9 cellular contexts compared by ENCODE assay signal in genomic region chrX:64206556-64207162, GRCh38. TPM values are rescaled to one million over a fixed set of nuclear protein-coding genes. Genes with fewer than 3 reads are reported as not detected.
A peak's percentile ranks its signal among the peaks of the same experiment; 100 is the strongest.
DNase-seq lines count a peak whose midpoint lies in the region; ATAC-seq and TF ChIP-seq lines count a peak whose summit lies in the region.
"Had no signal": no experiment of that assay in that cellular context is flagged by ENCODE, and none has a peak within 500 bp of the region (broad histone marks: within the 10 kb centered on the region; RNA-seq: fewer than 3 reads in every experiment).

No MANE protein-coding gene starts in this region.

- H3K4me3 Mint-ChIP-seq in CD8-positive, alpha-beta T cell = peak overlapping the region; percentile 92

- H3K27ac Mint-ChIP-seq in CD8-positive, alpha-beta T cell = peak overlapping the region; percentile 93

- peak overlapping the region; percentile 77 for H3K27ac ChIP-seq in CD8-positive, alpha-beta T cell (ENCODE audit: low read depth, low read length)
- H3K27ac ChIP-seq in osteoblast (ENCODE audit: low read depth, low read length) = peak overlapping the region; percentile 81

- peaks cover 3% of the 10 kb centered on the region for H4K20me1 ChIP-seq in osteoblast (ENCODE audit: insufficient read depth, low read length)

- no peak for DNase-seq in CD8-positive, alpha-beta T cell
- DNase-seq in OCI-M1 (lab: John Stamatoyannopoulos, UW) (peak; percentile 45), epithelial cell of proximal tubule (ENCODE audit: low read depth) (no peak), osteoblast (ENCODE audit: insufficient read length, low spot score, missing footprints) (peak; percentile 35), NCI-H345 (lab: John Stamatoyannopoulos, UW) (no peak), UCSD-AML1 (lab: John Stamatoyannopoulos, UW; ENCODE audit: unreplicated experiment) (no peak), middle frontal gyrus (ENCODE audit: extremely low spot score, low spot score) (no peak), dedifferentiated amniotic fluid mesenchymal stem cell (ENCODE audit: extremely low spot score) (no peak)

- H3K79me2 ChIP-seq in osteoblast (ENCODE audit: insufficient read depth, low read length) = peaks cover under 1% of the 10 kb centered on the region

- TF ChIP-seq CTCF in CD8-positive, alpha-beta T cell (IDR thresholded peaks at IDR 0.05) = no peak
- no peak for TF ChIP-seq CTCF in epithelial cell of proximal tubule (conservative IDR thresholded peaks at IDR 0.05; ENCODE audit: low read depth, low read length)
- TF ChIP-seq CTCF in osteoblast (IDR thresholded peaks at IDR 0.05; ENCODE audit: extremely low read depth, low read depth, low read length) = no peak

- H3K4me1 Mint-ChIP-seq in CD8-positive, alpha-beta T cell (ENCODE audit: low read depth) = peaks cover 23% of the 10 kb centered on the region

- no peaks in the 10 kb centered on the region for H3K9me3 ChIP-seq in CD8-positive, alpha-beta T cell (ENCODE audit: low read length)
- no peaks in the 10 kb centered on the region for H3K9me3 ChIP-seq in osteoblast (ENCODE audit: low read depth, low read length)

- no peak for ATAC-seq in CD8-positive, alpha-beta T cell

- H2AFZ ChIP-seq in osteoblast (ENCODE audit: low read length) = peak overlapping the region; percentile 87

- H3K4me2 ChIP-seq in osteoblast (ENCODE audit: insufficient read depth, low read length) = peak overlapping the region; percentile 81

- POLR2A ChIA-PET in CD8-positive, alpha-beta T cell (lab: Charles Lee) = no interaction called here

- H3K4me1 ChIP-seq in CD8-positive, alpha-beta T cell (ENCODE audit: insufficient read depth, low read length) = peaks cover 11% of the 10 kb centered on the region
- peaks cover 12% of the 10 kb centered on the region for H3K4me1 ChIP-seq in osteoblast (ENCODE audit: insufficient read depth, low read length)

- H3K36me3 ChIP-seq in CD8-positive, alpha-beta T cell (ENCODE audit: insufficient read depth, low read length) = no peaks in the 10 kb centered on the region
- H3K36me3 ChIP-seq in osteoblast (ENCODE audit: insufficient read depth, low read length) = no peaks in the 10 kb centered on the region

- no peaks in the 10 kb centered on the region for H3K27me3 ChIP-seq in CD8-positive, alpha-beta T cell (ENCODE audit: insufficient read depth, low read length)
- H3K27me3 ChIP-seq in osteoblast (ENCODE audit: insufficient read depth, low read length) = no peaks in the 10 kb centered on the region

- intact Hi-C loops in CD8-positive, alpha-beta T cell (cut with DNase I, micrococcal nuclease) = loop anchor here (2.0 to 5.0 kb wide), 6 partner anchors 188 to 1326 kb away; partner anchors contain the start of genes ZC4H2 (in 2 of the 2), LAS1L (in 1 of the 2) and MTMR8 (in 1 of the 2)

- peak overlapping the region; percentile 57 for H3K4me3 ChIP-seq in CD8-positive, alpha-beta T cell (ENCODE audit: low read depth, low read length)
- H3K4me3 ChIP-seq in epithelial cell of proximal tubule (ENCODE audit: low read depth, low read length) (peak overlapping the region; percentile 70), osteoblast (ENCODE audit: insufficient read depth, low read length) (peak overlapping the region; percentile 77)

- CTCF ChIA-PET in CD8-positive, alpha-beta T cell (lab: Charles Lee) = no interaction called here

- H3K9me3 Mint-ChIP-seq in CD8-positive, alpha-beta T cell = no peaks in the 10 kb centered on the region

- no peaks in the 10 kb centered on the region for H3K27me3 Mint-ChIP-seq in CD8-positive, alpha-beta T cell (ENCODE audit: low read depth)

- peaks cover 2% of the 10 kb centered on the region for H3K36me3 Mint-ChIP-seq in CD8-positive, alpha-beta T cell

RNA-seq across cellular contexts. Expression of gene AMER1, which starts 1.2 kb away (rescaled TPM):
- total RNA-seq in CD8-positive, alpha-beta T cell = 1 to 10 TPM; 2.3 to 2.7 TPM
- total RNA-seq in epithelial cell of proximal tubule (1.6 and 1.9 TPM in 2 replicates), osteoblast (2.4 and 2.5 TPM in 2 replicates)

RNA-seq across cellular contexts. Expression of gene ASB12, which starts 23.7 kb away (rescaled TPM):
- total RNA-seq in CD8-positive, alpha-beta T cell = not detected
- 0.07 TPM in 1 of 2 replicates, not detected in the other for total RNA-seq in epithelial cell of proximal tubule
- total RNA-seq in osteoblast = 0.29 TPM in 1 of 2 replicates, not detected in the other
- total RNA-seq: renal cortical epithelial cell had no signal

Comparison
In these comparisons a context has a peak if more than half of its experiments do, and no peak if none do; other contexts are left out.
1. DNase-seq: peak in OCI-M1 (single experiment) and osteoblast (single experiment); none in CD8-positive, alpha-beta T cell (0 of 7), epithelial cell of proximal tubule (single experiment), NCI-H345 (single experiment), UCSD-AML1 (single experiment), middle frontal gyrus (single experiment) and dedifferentiated amniotic fluid mesenchymal stem cell (single experiment).
2. Peak in every context shown above with its lines, with median percentiles within 50 percentile points of each other: H3K4me3 ChIP-seq.